8 cellular contexts compared by ENCODE assay signal in genomic region chr3:194686816-194687637, GRCh38. TPM values are rescaled to one million over a fixed set of nuclear protein-coding genes. Genes with fewer than 3 reads are reported as not detected.
DNase-seq lines count a peak whose midpoint lies in the region; ATAC-seq lines count a peak whose summit lies in the region.

No MANE protein-coding gene starts in this region.

- peaks cover 4% of the 10 kb centered on the region for H3K27me3 Mint-ChIP-seq in activated T-helper 17 cell treated with anti-CD3 and anti-CD28 coated beads, Interleukin-2, amount 50 U/mL, for 72 hours

- H2BK12ac ChIP-seq in neuronal stem cell (ENCODE audit: low read length): no peak overlapping the region

- peaks cover 52% of the 10 kb centered on the region for H3K4me1 Mint-ChIP-seq in activated T-helper 17 cell treated with anti-CD3 and anti-CD28 coated beads, Interleukin-2, amount 50 U/mL, for 72 hours

- peak overlapping the region; percentile 94 for H3K18ac ChIP-seq in neuronal stem cell (ENCODE audit: low read length)

- no peaks in the 10 kb centered on the region for H3K9me3 ChIP-seq in neuronal stem cell (replicated peaks in 1 of 2; ENCODE audit: control insufficient read depth in 2 of 2, insufficient read depth in 1 of 2, low read depth in 1 of 2, low read length in 2 of 2)

- peak overlapping the region; percentile 78 for H3K9ac ChIP-seq in neuronal stem cell (ENCODE audit: low read depth, low read length, poor library complexity)

- H3K4me3 Mint-ChIP-seq in activated T-helper 17 cell treated with anti-CD3 and anti-CD28 coated beads, Interleukin-2, amount 50 U/mL, for 72 hours: peak overlapping the region; percentile 94

- peaks cover 2% of the 10 kb centered on the region for H3K79me1 ChIP-seq in neuronal stem cell (ENCODE audit: low read depth, low read length)

- no peak overlapping the region for H4K91ac ChIP-seq in neuronal stem cell (ENCODE audit: low read depth, low read length, poor library complexity)

- H2AFZ ChIP-seq in neuronal stem cell (ENCODE audit: low read length): peak overlapping the region; percentile 88

- H3K14ac ChIP-seq in neuronal stem cell (ENCODE audit: low read length): peak overlapping the region; percentile 94

- peak; percentile 89 for DNase-seq in ELF-1 (ENCODE audit: low read depth, low spot score)
- DNase-seq in Jurkat, Clone E6-1 (ENCODE audit: low read depth, low spot score): no peak
- peak; percentile 51 for DNase-seq in germinal center (ENCODE audit: low spot score)
- DNase-seq in neuronal stem cell (ENCODE audit: low spot score): peak; percentile 70
- no peak for DNase-seq in NK-92 treated with Interleukin-12 subunit alpha and Interleukin-12 subunit beta, amount 100 ng/mL, for 24 hours (lab: John Stamatoyannopoulos, UW)
- DNase-seq in RKO (ENCODE audit: low spot score): no peak
- no peak for DNase-seq in GOT3 (lab: John Stamatoyannopoulos, UW)

- H3K23ac ChIP-seq in neuronal stem cell (ENCODE audit: low read depth, low read length, poor library complexity): peak overlapping the region; percentile 95

- H3K4ac ChIP-seq in neuronal stem cell (ENCODE audit: low read length): no peak overlapping the region

- peak overlapping the region; percentile 61 for H2BK120ac ChIP-seq in neuronal stem cell (ENCODE audit: low read depth, low read length)

- no peak overlapping the region for H3K27ac ChIP-seq in neuronal stem cell (replicated peaks; ENCODE audit: low read length)

- no peak overlapping the region for H2BK5ac ChIP-seq in neuronal stem cell (ENCODE audit: low read length)

- H3K27ac Mint-ChIP-seq in activated T-helper 17 cell treated with anti-CD3 and anti-CD28 coated beads, Interleukin-2, amount 50 U/mL, for 72 hours: peak overlapping the region; percentile 82

- peak overlapping the region; percentile 35 for H2AK5ac ChIP-seq in neuronal stem cell (ENCODE audit: low read depth, low read length)

- H3K9me3 Mint-ChIP-seq in activated T-helper 17 cell treated with anti-CD3 and anti-CD28 coated beads, Interleukin-2, amount 50 U/mL, for 72 hours: no peaks in the 10 kb centered on the region

- H3K4me1 ChIP-seq in neuronal stem cell (ENCODE audit: control insufficient read depth in 2 of 2, insufficient read depth in 1 of 2, low read depth in 1 of 2, low read length in 2 of 2): peaks cover 4 to 12% of the 10 kb centered on the region in 2 donors

- H3K36me3 ChIP-seq in neuronal stem cell (replicated peaks in 1 of 2; ENCODE audit: control insufficient read depth in 2 of 2, insufficient read depth in 2 of 2, low read length in 2 of 2): no peaks in the 10 kb centered on the region

- H3K27me3 ChIP-seq in neuronal stem cell (ENCODE audit: control insufficient read depth in 3 of 3, insufficient read depth in 3 of 3, low read depth in 1 of 3, low read length in 3 of 3): peaks cover 16 to 44% (median 41%) of the 10 kb centered on the region in 3 experiments

- peak overlapping the region; percentile 44 for H3K4me3 ChIP-seq in Jurkat, Clone E6-1 (ENCODE audit: low read length)
- peak overlapping the region; percentile 51 to 75 for H3K4me3 ChIP-seq in neuronal stem cell (ENCODE audit: low read length in 2 of 2)

- peak overlapping the region; percentile 69 for H2BK15ac ChIP-seq in neuronal stem cell (ENCODE audit: low read length)

- WGBS in neuronal stem cell (ENCODE audit: extremely low coverage in 2 of 2, insufficient read length in 2 of 2, insufficient replicate concordance in 1 of 2), 2 donors: no CpG with 5 or more reads among the region's 86 CpGs

- peaks cover 42% of the 10 kb centered on the region for H3K36me3 Mint-ChIP-seq in activated T-helper 17 cell treated with anti-CD3 and anti-CD28 coated beads, Interleukin-2, amount 50 U/mL, for 72 hours (ENCODE audit: low read depth)

- H4K8ac ChIP-seq in neuronal stem cell (ENCODE audit: low read depth, low read length): no peak overlapping the region

- peak overlapping the region; percentile 97 for H3K4me2 ChIP-seq in neuronal stem cell (ENCODE audit: insufficient read depth, low read length, poor library complexity, severe bottlenecking)

- no peak for ATAC-seq in activated T-helper 17 cell treated with anti-CD3 and anti-CD28 coated beads, Interleukin-2, amount 50 U/mL, for 72 hours (replicated peaks)

RNA-seq across cellular contexts. Expression of gene FAM43A, which starts 1.3 kb away (rescaled TPM):
- 0.81 TPM for polyA plus RNA-seq in Jurkat, Clone E6-1 (2012; ENCODE audit: insufficient read depth, insufficient read length)
- 10 to 100 TPM in 1 of 2 donors, 1 to 10 TPM in 1; 7.1 to 32.6 TPM for total RNA-seq in activated T-helper 17 cell treated with anti-CD3 and anti-CD28 coated beads, Interleukin-2, amount 50 U/mL, for 72 hours
- 0.52 TPM for polyA plus RNA-seq in neuronal stem cell (2013, experiment 1 of 2)
- polyA plus RNA-seq in neuronal stem cell (2013, experiment 2 of 2): 0.47 TPM

RNA-seq across cellular contexts. Expression of gene LSG1, which starts 15.0 kb away (rescaled TPM):
- polyA plus RNA-seq in Jurkat, Clone E6-1 (2012; ENCODE audit: insufficient read depth, insufficient read length): 33.7 TPM
- total RNA-seq in activated T-helper 17 cell treated with anti-CD3 and anti-CD28 coated beads, Interleukin-2, amount 50 U/mL, for 72 hours: 10 to 100 TPM; 37.9 to 46.9 TPM
- polyA plus RNA-seq in neuronal stem cell (2013, experiment 1 of 2): 17.3 TPM
- polyA plus RNA-seq in neuronal stem cell (2013, experiment 2 of 2): 18.9 TPM

RNA-seq across cellular contexts. Expression of gene TMEM44, which starts 53.8 kb away (rescaled TPM):
- polyA plus RNA-seq in Jurkat, Clone E6-1 (2012; ENCODE audit: insufficient read depth, insufficient read length): 40.4 TPM
- total RNA-seq in activated T-helper 17 cell treated with anti-CD3 and anti-CD28 coated beads, Interleukin-2, amount 50 U/mL, for 72 hours: 10 to 100 TPM in 1 of 2 donors, 1 to 10 TPM in 1; 6.6 to 11.1 TPM
- polyA plus RNA-seq in neuronal stem cell (2013, experiment 1 of 2): 13.7 TPM
- 13.8 TPM for polyA plus RNA-seq in neuronal stem cell (2013, experiment 2 of 2)

Comparison
In these comparisons a context has a peak if more than half of its experiments do, and no peak if none do; other contexts are left out.
1. DNase-seq: peak in ELF-1 (single experiment), germinal center (single experiment) and neuronal stem cell (single experiment); none in Jurkat, Clone E6-1 (single experiment), NK-92 treated with Interleukin-12 subunit alpha and Interleukin-12 subunit beta, amount 100 ng/mL, for 24 hours (single experiment), RKO (single experiment) and GOT3 (single experiment).